In the genomic region with DNA sequence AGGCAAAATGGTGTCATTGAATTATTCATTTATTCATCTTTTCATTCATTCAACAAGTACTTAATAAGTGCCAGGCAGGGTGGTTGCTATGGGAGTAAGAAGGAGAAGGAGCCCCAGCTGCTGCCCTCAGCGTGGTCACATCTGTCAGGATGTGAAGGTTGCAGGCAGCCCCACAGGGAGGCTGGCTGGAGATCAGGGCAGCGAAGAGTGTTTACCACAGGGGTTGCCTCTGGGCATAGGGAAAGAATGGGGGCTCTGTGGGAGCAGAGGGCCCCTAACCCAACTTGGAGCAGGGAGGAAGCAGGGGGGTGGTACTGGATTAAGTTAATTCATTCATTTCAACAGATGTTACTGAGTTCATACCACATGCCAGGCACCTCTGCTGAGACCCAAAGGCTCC, we compare ENCODE assay signal across 1 cellular context.
TF ChIP-seq lines count a peak whose summit lies in the region.

No MANE protein-coding gene starts in this region.

TF ChIP-seq in endothelial cell of umbilical vein, 7 proteins besides CTCF, POLR2A, EP300 and RAD21:
- TF ChIP-seq POLR2AphosphoS5 (IDR thresholded peaks at IDR 0.05; ENCODE audit: insufficient read depth, low read depth, low read length) (no peak), EZH2 (IDR thresholded peaks at IDR 0.05; ENCODE audit: borderline replicate concordance, low read depth, low read length, severe bottlenecking) (no peak), JUN (IDR thresholded peaks at IDR 0.05; ENCODE audit: borderline replicate concordance, insufficient read depth, insufficient read length, low read depth) (no peak), MYC (IDR thresholded peaks at IDR 0.05; ENCODE audit: low read depth, low read length) (no peak), FOS (IDR thresholded peaks at IDR 0.05; ENCODE audit: borderline replicate concordance, insufficient read depth, low read length) (no peak), GATA2 (IDR thresholded peaks at IDR 0.05; ENCODE audit: insufficient read depth, insufficient read length, low read depth, low read length) (no peak)
- TF ChIP-seq, protein P1, sequence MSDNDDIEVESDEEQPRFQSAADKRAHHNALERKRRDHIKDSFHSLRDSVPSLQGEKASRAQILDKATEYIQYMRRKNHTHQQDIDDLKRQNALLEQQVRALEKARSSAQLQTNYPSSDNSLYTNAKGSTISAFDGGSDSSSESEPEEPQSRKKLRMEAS (IDR thresholded peaks at IDR 0.05; ENCODE audit: insufficient read depth, insufficient read length) = no peak
TF ChIP-seq in endothelial cell of umbilical vein: peak in this region for 0.
